Comparison of ENCODE assay signal across 14 cellular contexts in the genomic region with DNA sequence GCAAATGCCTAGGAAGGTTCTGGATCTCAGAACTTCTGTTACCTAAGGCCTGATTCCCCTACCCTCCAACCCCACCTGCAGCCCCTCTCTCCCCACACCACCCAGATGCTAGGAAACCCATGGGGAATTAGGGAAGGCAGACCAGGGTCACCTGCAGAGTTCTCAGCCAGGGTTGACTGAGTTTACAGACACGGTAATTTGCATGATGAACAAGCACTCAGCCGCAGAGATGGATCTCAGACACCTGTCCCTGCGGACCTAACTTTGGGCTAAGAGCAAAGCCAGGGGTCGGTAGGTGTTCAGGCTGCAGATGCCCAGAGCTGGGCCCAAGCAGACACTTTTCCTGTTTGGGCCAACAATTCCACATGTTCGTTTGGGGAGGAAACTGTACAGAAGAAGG. TPM values are rescaled to one million over a fixed set of nuclear protein-coding genes. Genes with fewer than 3 reads are reported as not detected.
DNase-seq lines count a peak whose midpoint lies in the region; ATAC-seq and TF ChIP-seq lines count a peak whose summit lies in the region.
"Had no signal": no experiment of that assay in that cellular context is flagged by ENCODE, and none has a peak within 500 bp of the region (broad histone marks: within the 10 kb centered on the region; RNA-seq: fewer than 3 reads in every experiment).

No MANE protein-coding gene starts in this region.

- H3K9me3 ChIP-seq in DND-41 (ENCODE audit: insufficient read depth, low read length, severe bottlenecking) (no peaks in the 10 kb centered on the region), tibial artery (no peaks in the 10 kb centered on the region)
- H3K9me3 ChIP-seq in naive thymus-derived CD4-positive, alpha-beta T cell (ENCODE audit: control insufficient read depth in 2 of 3, low read length in 3 of 3) = no peaks in the 10 kb centered on the region
- H3K9me3 ChIP-seq: ascending aorta, Caco-2, thoracic aorta had no signal

- TF ChIP-seq POLR2A in GM18951 (IDR thresholded peaks at IDR 0.05; ENCODE audit: extremely low read depth, insufficient read depth, insufficient read length) = peak; percentile 37

- intact Hi-C loops in naive thymus-derived CD4-positive, alpha-beta T cell (cut with micrococcal nuclease) = no loop called here
- intact Hi-C loops in tibial artery (cut with DNase I; ENCODE audit: low total_unique reads) = no loop called here

- H3K27ac ChIP-seq in DND-41 (ENCODE audit: low read length) (no peak overlapping the region), tibial artery (no peak overlapping the region)
- peak overlapping the region; percentile 40 for H3K27ac ChIP-seq in naive thymus-derived CD4-positive, alpha-beta T cell (ENCODE audit: low read depth, low read length)
- H3K27ac ChIP-seq: neural progenitor cell, thoracic aorta had no signal

- H2AFZ ChIP-seq in DND-41 (ENCODE audit: low read depth, low read length) = no peak overlapping the region
- H2AFZ ChIP-seq: neural progenitor cell had no signal

- H3K36me3 Mint-ChIP-seq in activated CD8-positive, alpha-beta T cell treated with anti-CD3 and anti-CD28 coated beads, Interleukin-2, amount 10 ng/mL, durations not matched to agents 7 days and 5 days (ENCODE audit: low read depth) = peaks cover 68% of the 10 kb centered on the region
- peaks cover 0 to 55% (median 4%) of the 10 kb centered on the region in 5 donors for H3K36me3 Mint-ChIP-seq in naive thymus-derived CD4-positive, alpha-beta T cell
- H3K36me3 Mint-ChIP-seq: neural progenitor cell had no signal

- H3K36me3 ChIP-seq in DND-41 (ENCODE audit: insufficient read depth, low read length) (peaks cover 21% of the 10 kb centered on the region), tibial artery (no peaks in the 10 kb centered on the region)
- no peaks in the 10 kb centered on the region for H3K36me3 ChIP-seq in naive thymus-derived CD4-positive, alpha-beta T cell (ENCODE audit: control insufficient read depth in 2 of 3, insufficient read depth in 3 of 3, low read length in 3 of 3)
- H3K36me3 ChIP-seq: ascending aorta, neural progenitor cell, thoracic aorta had no signal

- CTCF ChIA-PET in activated CD8-positive, alpha-beta T cell treated with anti-CD3 and anti-CD28 coated beads, Interleukin-2, amount 10 ng/mL, durations not matched to agents 7 days and 5 days (lab: Charles Lee) = interaction anchor here (2.4 to 5.1 kb wide), 3 partner anchors 11 to 21 kb away, joined by 9 to 30 read pairs (median 12); no protein-coding TSS in a partner anchor
- CTCF ChIA-PET in naive thymus-derived CD4-positive, alpha-beta T cell (lab: Charles Lee) = interaction anchor here (1.8 kb wide), 1 partner anchor 14 kb away, joined by 12 read pairs; no protein-coding TSS in a partner anchor

- TF ChIP-seq CTCF in DND-41 (IDR thresholded peaks at IDR 0.05; ENCODE audit: borderline replicate concordance, extremely low read depth, low read length, poor library complexity, severe bottlenecking) (no peak), tibial artery (IDR thresholded peaks at IDR 0.05) (no peak)

- no peak overlapping the region for H3K9ac ChIP-seq in DND-41 (ENCODE audit: low read depth, low read length)
- H3K9ac ChIP-seq: neural progenitor cell had no signal

- DNase-seq in DND-41 (no peak), tibial artery (no peak), NCI-H1417 treated with DMSO at 0.1 percent for 48 hours (lab: John Stamatoyannopoulos, UW) (no peak)
- DNase-seq in activated CD8-positive, alpha-beta T cell treated with anti-CD3 and anti-CD28 coated beads, Interleukin-2, amount 10 ng/mL, durations not matched to agents 7 days and 5 days = no peak
- DNase-seq in naive thymus-derived CD4-positive, alpha-beta T cell = no peak
- DNase-seq: Caco-2 had no signal

- in situ Hi-C loops in GM18951 (cut with MboI; ENCODE audit: low sequenced_read_pairs, unreplicated experiment) = no loop called here

- H3K4me3 ChIP-seq in DND-41 (ENCODE audit: low read depth in 1 of 2, low read length in 2 of 2) (no peak overlapping the region), tibial artery (no peak overlapping the region)
- H3K4me3 ChIP-seq in naive thymus-derived CD4-positive, alpha-beta T cell (ENCODE audit: low read length) = peak overlapping the region; percentile 25
- H3K4me3 ChIP-seq: ascending aorta, neural progenitor cell, thoracic aorta had no signal

- no peaks in the 10 kb centered on the region for H4K20me1 ChIP-seq in DND-41 (ENCODE audit: insufficient read depth, low read length)

- POLR2A ChIA-PET in activated CD8-positive, alpha-beta T cell treated with anti-CD3 and anti-CD28 coated beads, Interleukin-2, amount 10 ng/mL, durations not matched to agents 7 days and 5 days (lab: Charles Lee) = interaction anchor here (1.5 to 7.3 kb wide), 2 partner anchors 9 to 20 kb away, joined by 5 to 69 read pairs; no protein-coding TSS in a partner anchor
- POLR2A ChIA-PET in naive thymus-derived CD4-positive, alpha-beta T cell (lab: Charles Lee) = interaction anchor here (17.4 kb wide), 1 partner anchor 17 kb away, joined by 237 read pairs; no protein-coding TSS in a partner anchor

- peaks cover 16% of the 10 kb centered on the region for H3K79me2 ChIP-seq in DND-41 (ENCODE audit: insufficient read depth, low read length)

- peak overlapping the region; percentile 11 for H3K4me2 ChIP-seq in DND-41 (ENCODE audit: insufficient read depth, low read length)
- H3K4me2 ChIP-seq: neural progenitor cell had no signal

- H3K4me1 Mint-ChIP-seq in activated CD8-positive, alpha-beta T cell treated with anti-CD3 and anti-CD28 coated beads, Interleukin-2, amount 10 ng/mL, durations not matched to agents 7 days and 5 days (ENCODE audit: low read depth) = peaks cover 75% of the 10 kb centered on the region
- peaks cover 79 to 94% (median 87%) of the 10 kb centered on the region in 7 donors for H3K4me1 Mint-ChIP-seq in naive thymus-derived CD4-positive, alpha-beta T cell

- H3K4me1 ChIP-seq in DND-41 (ENCODE audit: insufficient read depth, low read length) = peaks cover 69% of the 10 kb centered on the region
- peaks cover 72 to 85% of the 10 kb centered on the region in 2 donors for H3K4me1 ChIP-seq in naive thymus-derived CD4-positive, alpha-beta T cell (ENCODE audit: control insufficient read depth in 2 of 2, insufficient read depth in 2 of 2, low read length in 2 of 2)
- H3K4me1 ChIP-seq in tibial artery = peaks cover 0 to 6% (median 0%) of the 10 kb centered on the region in 4 donors
- H3K4me1 ChIP-seq: ascending aorta, Caco-2 had no signal

- H3K9me3 Mint-ChIP-seq in activated CD8-positive, alpha-beta T cell treated with anti-CD3 and anti-CD28 coated beads, Interleukin-2, amount 10 ng/mL, durations not matched to agents 7 days and 5 days (ENCODE audit: insufficient read depth) = no peaks in the 10 kb centered on the region
- no peaks in the 10 kb centered on the region for H3K9me3 Mint-ChIP-seq in naive thymus-derived CD4-positive, alpha-beta T cell
- H3K9me3 Mint-ChIP-seq: neural progenitor cell had no signal

- ATAC-seq in DND-41 (ENCODE audit: insufficient read depth, low read depth) = no peak
- no peak for ATAC-seq in activated CD8-positive, alpha-beta T cell treated with anti-CD3 and anti-CD28 coated beads, Interleukin-2, amount 10 ng/mL, durations not matched to agents 7 days and 5 days
- ATAC-seq in naive thymus-derived CD4-positive, alpha-beta T cell = no peak
- no peak for ATAC-seq in HG03095 (IDR thresholded peaks at IDR 0.05; ENCODE audit: unreplicated experiment)

- peak overlapping the region; percentile 96 for H3K4me3 Mint-ChIP-seq in activated CD8-positive, alpha-beta T cell treated with anti-CD3 and anti-CD28 coated beads, Interleukin-2, amount 10 ng/mL, durations not matched to agents 7 days and 5 days
- peak overlapping the region in 9 of 10 donors; percentile 39 to 96 (median 92) for H3K4me3 Mint-ChIP-seq in naive thymus-derived CD4-positive, alpha-beta T cell
- H3K4me3 Mint-ChIP-seq: neural progenitor cell had no signal

- H3K27me3 ChIP-seq in DND-41 (ENCODE audit: insufficient read depth, low read length, poor library complexity) (no peaks in the 10 kb centered on the region), tibial artery (peaks cover 0 to 40% of the 10 kb centered on the region in 2 donors)
- H3K27me3 ChIP-seq in naive thymus-derived CD4-positive, alpha-beta T cell (ENCODE audit: control insufficient read depth in 2 of 2, insufficient read depth in 2 of 2, low read length in 2 of 2) = no peaks in the 10 kb centered on the region
- H3K27me3 ChIP-seq: ascending aorta, neural progenitor cell had no signal

- H3K27ac Mint-ChIP-seq in activated CD8-positive, alpha-beta T cell treated with anti-CD3 and anti-CD28 coated beads, Interleukin-2, amount 10 ng/mL, durations not matched to agents 7 days and 5 days = peak overlapping the region; percentile 86
- H3K27ac Mint-ChIP-seq in naive thymus-derived CD4-positive, alpha-beta T cell = peak overlapping the region; percentile 58 to 92 (median 86)
- H3K27ac Mint-ChIP-seq: neural progenitor cell had no signal

- no peaks in the 10 kb centered on the region for H3K27me3 Mint-ChIP-seq in activated CD8-positive, alpha-beta T cell treated with anti-CD3 and anti-CD28 coated beads, Interleukin-2, amount 10 ng/mL, durations not matched to agents 7 days and 5 days (ENCODE audit: low read depth)
- no peaks in the 10 kb centered on the region for H3K27me3 Mint-ChIP-seq in naive thymus-derived CD4-positive, alpha-beta T cell

RNA-seq across cellular contexts. Expression of a gene that starts 2.9 kb away (rescaled TPM):
- total RNA-seq in activated CD8-positive, alpha-beta T cell treated with anti-CD3 and anti-CD28 coated beads, Interleukin-2, amount 10 ng/mL, durations not matched to agents 7 days and 5 days = 100 to 1,000 TPM; 110 to 117 TPM
- 10 to 100 TPM in 3 of 5 experiments, 1 to 10 TPM in 2; 8.2 to 57.8 (median 11.0) TPM for total RNA-seq in naive thymus-derived CD4-positive, alpha-beta T cell
- 10 to 100 TPM; 15.0 to 21.8 TPM for polyA plus RNA-seq in naive thymus-derived CD4-positive, alpha-beta T cell
- total RNA-seq: Caco-2 had no signal

RNA-seq across cellular contexts. Expression of a gene that starts 3.0 kb away (rescaled TPM):
- 10 to 100 TPM; 40.0 to 45.4 TPM for total RNA-seq in activated CD8-positive, alpha-beta T cell treated with anti-CD3 and anti-CD28 coated beads, Interleukin-2, amount 10 ng/mL, durations not matched to agents 7 days and 5 days
- 10 to 100 TPM in 2 of 5 experiments, 1 to 10 TPM in 3; 2.8 to 16.9 (median 5.1) TPM for total RNA-seq in naive thymus-derived CD4-positive, alpha-beta T cell
- polyA plus RNA-seq in naive thymus-derived CD4-positive, alpha-beta T cell = 10 to 100 TPM in 1 of 2 donors, 1 to 10 TPM in 1; 8.3 to 11.7 TPM
- total RNA-seq: ascending aorta, Caco-2, frontal cortex had no signal

RNA-seq across cellular contexts. Expression of a gene that starts 17.2 kb away (rescaled TPM):
- total RNA-seq in activated CD8-positive, alpha-beta T cell treated with anti-CD3 and anti-CD28 coated beads, Interleukin-2, amount 10 ng/mL, durations not matched to agents 7 days and 5 days = not detected
- total RNA-seq in naive thymus-derived CD4-positive, alpha-beta T cell = under 1 TPM in 1 of 5 experiments, not detected in 4; 0.17 TPM
- polyA plus RNA-seq in naive thymus-derived CD4-positive, alpha-beta T cell = under 1 TPM; 0.46 to 0.99 TPM
- total RNA-seq: ascending aorta; kidney epithelial cell; T-helper 1 cell treated with Interleukin-12 subunit alpha and Interleukin-12 subunit beta and Interleukin-4 antibody, amounts not matched to agents 30 ng/mL and 1 ng/mL, for 36 hours had no signal
